In genomic region chr10:50613150-50613549, GRCh38 we compare ENCODE assay signal across 12 cellular contexts. TPM values are rescaled to one million over a fixed set of nuclear protein-coding genes. Genes with fewer than 3 reads are reported as not detected.
DNase-seq lines count a peak whose midpoint lies in the region; ATAC-seq, FAIRE-seq and TF ChIP-seq lines count a peak whose summit lies in the region.
"Had no signal": no experiment of that assay in that cellular context is flagged by ENCODE, and none has a peak within 500 bp of the region (broad histone marks: within the 10 kb centered on the region; RNA-seq: fewer than 3 reads in every experiment).

No MANE protein-coding gene starts in this region.

- peak; percentile 46 for FAIRE-seq in GM18507 (lab: Jason Lieb, UNC)

- no peaks in the 10 kb centered on the region for H3K27me3 Mint-ChIP-seq in activated naive CD4-positive, alpha-beta T cell treated with anti-CD3 and anti-CD28 coated beads, Interleukin-2, amount 10 ng/mL, durations not matched to agents 7 days and 5 days
- H3K27me3 Mint-ChIP-seq: naive thymus-derived CD8-positive, alpha-beta T cell had no signal

- no peak overlapping the region for H3K27ac ChIP-seq in right lobe of liver

- H3K4me3 ChIP-seq in right lobe of liver, result no peak overlapping the region

- H3K9me3 Mint-ChIP-seq in activated naive CD4-positive, alpha-beta T cell treated with anti-CD3 and anti-CD28 coated beads, Interleukin-2, amount 10 ng/mL, durations not matched to agents 7 days and 5 days, result no peaks in the 10 kb centered on the region
- H3K9me3 Mint-ChIP-seq: CD8-positive, alpha-beta T cell; naive thymus-derived CD8-positive, alpha-beta T cell had no signal

- peaks cover 5% of the 10 kb centered on the region for H3K4me1 Mint-ChIP-seq in activated naive CD4-positive, alpha-beta T cell treated with anti-CD3 and anti-CD28 coated beads, Interleukin-2, amount 10 ng/mL, durations not matched to agents 7 days and 5 days

- CTCF ChIA-PET in activated naive CD4-positive, alpha-beta T cell treated with anti-CD3 and anti-CD28 coated beads, Interleukin-2, amount 10 ng/mL, durations not matched to agents 7 days and 5 days (lab: Charles Lee), result interaction anchor here (0.6 to 1.3 kb wide), 3 partner anchors 35 to 243 kb away, joined by 3 read pairs; no protein-coding TSS in a partner anchor

- no peaks in the 10 kb centered on the region for H3K36me3 ChIP-seq in right lobe of liver

- ATAC-seq in GM21515 (IDR thresholded peaks at IDR 0.05; ENCODE audit: unreplicated experiment) (peak; percentile 47), HG03196 (IDR thresholded peaks at IDR 0.05; ENCODE audit: unreplicated experiment) (peak; percentile 60), right lobe of liver (peak; percentile 28 to 67 (median 48))
- ATAC-seq: CD8-positive, alpha-beta T cell; HCT116; naive thymus-derived CD8-positive, alpha-beta T cell had no signal

- WGBS in right lobe of liver (ENCODE audit: insufficient coverage, low coverage, low lambda C conversion rate, missing lambda C conversion rate), result 64% methylated on average over 2 of the region's 2 CpGs

- H3K9me3 ChIP-seq in right lobe of liver, result no peaks in the 10 kb centered on the region

- no peak for TF ChIP-seq CTCF in right lobe of liver (IDR thresholded peaks at IDR 0.05)

- no peak for DNase-seq in GM18507 (ENCODE audit: extremely low spot score, insufficient read length, low read depth)
- no peak for DNase-seq in right lobe of liver
- no peak for DNase-seq in amniotic stem cell (lab: John Stamatoyannopoulos, UW)
- no peak for DNase-seq in CD1c-positive myeloid dendritic cell (ENCODE audit: extremely low spot score)
- no peak for DNase-seq in activated naive CD4-positive, alpha-beta T cell treated with anti-CD3 and anti-CD28 coated beads, Interleukin-2, amount 10 ng/mL, durations not matched to agents 7 days and 5 days
- no peak for DNase-seq in amygdala (lab: John Stamatoyannopoulos, UW)
- DNase-seq: activated T-cell treated with anti-CD3 and anti-CD28 coated beads, Interleukin-2, amount 50 U/mL, for 1 hour; CD8-positive, alpha-beta T cell; naive thymus-derived CD8-positive, alpha-beta T cell had no signal

- no peak overlapping the region for H3K27ac Mint-ChIP-seq in activated naive CD4-positive, alpha-beta T cell treated with anti-CD3 and anti-CD28 coated beads, Interleukin-2, amount 10 ng/mL, durations not matched to agents 7 days and 5 days
- H3K27ac Mint-ChIP-seq: CD8-positive, alpha-beta T cell had no signal

- H3K4me1 ChIP-seq in right lobe of liver, result peaks cover 0 to 32% (median 11%) of the 10 kb centered on the region in 4 donors

- H3K27me3 ChIP-seq in right lobe of liver, result no peaks in the 10 kb centered on the region

- TF ChIP-seq POLR2A in right lobe of liver (IDR thresholded peaks at IDR 0.05), result no peak

- intact Hi-C loops in right lobe of liver (cut with DNase I), result no loop called here

- H3K4me3 Mint-ChIP-seq in activated naive CD4-positive, alpha-beta T cell treated with anti-CD3 and anti-CD28 coated beads, Interleukin-2, amount 10 ng/mL, durations not matched to agents 7 days and 5 days, result no peak overlapping the region
- H3K4me3 Mint-ChIP-seq: CD8-positive, alpha-beta T cell; naive thymus-derived CD8-positive, alpha-beta T cell had no signal

- H3K36me3 Mint-ChIP-seq in activated naive CD4-positive, alpha-beta T cell treated with anti-CD3 and anti-CD28 coated beads, Interleukin-2, amount 10 ng/mL, durations not matched to agents 7 days and 5 days, result no peaks in the 10 kb centered on the region
- H3K36me3 Mint-ChIP-seq: CD8-positive, alpha-beta T cell had no signal

RNA-seq across cellular contexts. Expression of gene SGMS1, which starts 10.6 kb away (rescaled TPM):
- 10 to 100 TPM; 13.6 to 49.8 (median 20.0) TPM for total RNA-seq in right lobe of liver
